Comparison of ENCODE assay signal across 20 cellular contexts in the genomic region with DNA sequence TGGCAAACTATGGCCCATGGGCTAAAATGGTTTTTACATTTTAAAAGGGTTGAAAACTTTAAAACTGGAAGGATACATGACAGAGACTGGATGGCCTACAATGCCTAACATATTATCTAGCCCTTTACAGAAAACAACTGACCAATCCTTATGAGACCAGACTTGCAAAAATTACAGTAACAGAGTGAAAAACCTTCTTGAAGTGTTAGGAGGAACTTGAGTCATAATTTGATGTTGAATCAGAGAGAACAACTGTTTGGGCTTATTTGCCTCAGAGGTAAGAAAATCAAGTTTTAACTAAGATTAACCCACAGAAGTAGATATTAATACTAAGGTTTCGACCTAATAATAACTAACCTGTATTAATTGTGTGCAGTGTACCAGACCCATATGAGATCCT.
"Had no signal": no experiment of that assay in that cellular context is flagged by ENCODE, and none has a peak within 500 bp of the region (broad histone marks: within the 10 kb centered on the region; RNA-seq: fewer than 3 reads in every experiment).

No MANE protein-coding gene starts in this region.

- H3K9me3 Mint-ChIP-seq: effector memory CD8-positive, alpha-beta T cell had no signal

- H3K27ac Mint-ChIP-seq: dendritic cell treated with granulocyte-macrophage colony-stimulating factor and Interleukin-4, amounts not matched to agents 40 ng/mL and 50 ng/mL, for 4 days; nephron progenitor cell; type B pancreatic cell had no signal

- H3K4me3 ChIP-seq: esophagus muscularis mucosa, gastrocnemius medialis, heart right ventricle, psoas muscle, skin epidermis, suprapubic skin, thyroid gland had no signal

- H3K27me3 Mint-ChIP-seq: dendritic cell treated with granulocyte-macrophage colony-stimulating factor and Interleukin-4, amounts not matched to agents 40 ng/mL and 50 ng/mL, for 4 days; effector memory CD8-positive, alpha-beta T cell; naive thymus-derived CD4-positive, alpha-beta T cell; type B pancreatic cell had no signal

- DNase-seq: effector memory CD8-positive, alpha-beta T cell; gastrocnemius medialis; heart right ventricle; hypothalamus; islet precursor cell; mammary epithelial cell; naive thymus-derived CD4-positive, alpha-beta T cell; nephron progenitor cell; psoas muscle; stimulated activated CD4-positive, alpha-beta T cell treated with anti-CD3 and anti-CD28 coated beads, Interleukin-2, amount 100 ng/mL, for 24 hours; stimulated activated CD4-positive, alpha-beta T cell treated with anti-CD3 and anti-CD28 coated beads, Interleukin-4, amount 100 ng/mL, for 4 hours; stimulated activated naive CD4-positive, alpha-beta T cell; thyroid gland had no signal

- H3K27ac ChIP-seq: epithelial cell of prostate, esophagus muscularis mucosa, gastrocnemius medialis, heart right ventricle, psoas muscle, skin epidermis, suprapubic skin, thyroid gland had no signal

- H3K4me3 Mint-ChIP-seq: dendritic cell treated with granulocyte-macrophage colony-stimulating factor and Interleukin-4, amounts not matched to agents 40 ng/mL and 50 ng/mL, for 4 days; effector memory CD8-positive, alpha-beta T cell; naive thymus-derived CD4-positive, alpha-beta T cell; nephron progenitor cell; type B pancreatic cell had no signal

- H3K9me3 ChIP-seq: esophagus muscularis mucosa, gastrocnemius medialis, psoas muscle, suprapubic skin, thyroid gland had no signal

- H3K27me3 ChIP-seq: esophagus muscularis mucosa, gastrocnemius medialis, heart right ventricle, suprapubic skin, thyroid gland had no signal

- FAIRE-seq: urothelium cell line had no signal
